ENCODE assay signal across 11 cellular contexts in the genomic region with DNA sequence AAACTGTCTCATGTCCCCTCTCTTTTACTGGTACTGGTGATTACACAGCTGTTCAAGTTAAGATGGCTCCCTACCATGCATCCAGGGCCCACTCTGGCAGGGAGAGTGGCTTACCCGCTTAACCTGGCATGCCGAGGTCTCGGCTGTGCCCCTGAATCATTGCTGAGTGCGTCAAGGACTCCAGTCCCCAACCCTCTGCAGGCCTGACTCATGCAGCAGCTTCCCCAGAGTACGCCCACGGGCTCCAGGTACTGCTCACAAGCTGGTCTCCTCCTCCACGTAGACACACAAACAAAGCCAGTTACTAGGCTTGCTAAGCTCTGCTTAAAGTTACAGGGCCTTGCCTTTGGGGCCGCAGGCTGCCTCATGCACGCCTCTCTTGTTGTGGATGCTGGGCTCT.
DNase-seq lines count a peak whose midpoint lies in the region; ATAC-seq and TF ChIP-seq lines count a peak whose summit lies in the region.
"Had no signal": no experiment of that assay in that cellular context is flagged by ENCODE, and none has a peak within 500 bp of the region (broad histone marks: within the 10 kb centered on the region; RNA-seq: fewer than 3 reads in every experiment).

No MANE protein-coding gene starts in this region.

- H3K27ac ChIP-seq in foreskin keratinocyte: peak overlapping the region; percentile 62
- no peak overlapping the region for H3K27ac ChIP-seq in MM.1S (ENCODE audit: low read length)
- H3K27ac ChIP-seq: heart left ventricle, PC-9, upper lobe of left lung had no signal

- H3K9ac ChIP-seq in MM.1S (ENCODE audit: low read length): no peak overlapping the region

- H4K20me1 ChIP-seq in MM.1S (ENCODE audit: insufficient read depth, low read length): no peaks in the 10 kb centered on the region

- ATAC-seq in foreskin keratinocyte (peak; percentile 98), GM21423 (IDR thresholded peaks at IDR 0.05; ENCODE audit: unreplicated experiment) (no peak)
- ATAC-seq: heart left ventricle had no signal

- H3F3A ChIP-seq in MM.1S (ENCODE audit: insufficient read depth, low read length): no peaks in the 10 kb centered on the region

- H3K9me2 ChIP-seq in MM.1S (replicated peaks; ENCODE audit: insufficient read depth, low read length): no peaks in the 10 kb centered on the region

- H3K9me3 ChIP-seq in MM.1S (replicated peaks; ENCODE audit: insufficient read depth, low read length): no peaks in the 10 kb centered on the region

- no peaks in the 10 kb centered on the region for H3K79me2 ChIP-seq in MM.1S (ENCODE audit: low read length)

- DNase-seq in HPDE6-E6E7 (ENCODE audit: extremely low spot score) (peak; percentile 56), activated T-cell treated with anti-CD3 and anti-CD28 coated beads for 1 hour (ENCODE audit: low read depth) (peak; percentile 42), foreskin keratinocyte (peak; percentile 87 to 90), NCI-H82 treated with DMSO at 0.1 percent for 48 hours (lab: John Stamatoyannopoulos, UW; ENCODE audit: unreplicated experiment) (no peak), MM.1S (no peak), RPMI8226 (no peak)
- DNase-seq in stimulated activated CD8-positive, alpha-beta memory T cell treated with anti-CD3 and anti-CD28 coated beads, Interleukin-12 subunit alpha, Interleukin-12 subunit beta, amount 100 ng/mL, for 24 hours (ENCODE audit: extremely low read depth): peak; percentile 73

- H3K4me1 ChIP-seq in foreskin keratinocyte (peaks cover 5% of the 10 kb centered on the region), MM.1S (ENCODE audit: low read length) (no peaks in the 10 kb centered on the region)
- H3K4me1 ChIP-seq: heart left ventricle, upper lobe of left lung had no signal

- no peaks in the 10 kb centered on the region for H3K36me3 ChIP-seq in MM.1S (replicated peaks; ENCODE audit: insufficient read depth, low read length)
- H3K36me3 ChIP-seq: heart left ventricle, upper lobe of left lung had no signal

- H3K4me2 ChIP-seq in MM.1S (ENCODE audit: low read depth, low read length): no peak overlapping the region
- H3K4me2 ChIP-seq: PC-9 had no signal

- no peak overlapping the region for H3K4me3 ChIP-seq in MM.1S (ENCODE audit: low read length)
- H3K4me3 ChIP-seq: heart left ventricle, PC-9, upper lobe of left lung had no signal

- no peaks in the 10 kb centered on the region for H3K27me3 ChIP-seq in foreskin keratinocyte
- no peaks in the 10 kb centered on the region for H3K27me3 ChIP-seq in MM.1S (replicated peaks; ENCODE audit: insufficient read depth, low read length)
- H3K27me3 ChIP-seq: heart left ventricle, upper lobe of left lung had no signal

- no peak for TF ChIP-seq CTCF in foreskin keratinocyte (conservative IDR thresholded peaks at IDR 0.05)
- no peak for TF ChIP-seq CTCF in MM.1S (IDR thresholded peaks at IDR 0.05; ENCODE audit: low read length)

- no peak overlapping the region for H2AFZ ChIP-seq in MM.1S (ENCODE audit: low read length)
- H2AFZ ChIP-seq: PC-9 had no signal

Comparison
In these comparisons a context has a peak if more than half of its experiments do, and no peak if none do; other contexts are left out.
1. DNase-seq: peak in HPDE6-E6E7 (single experiment), activated T-cell treated with anti-CD3 and anti-CD28 coated beads for 1 hour (single experiment), foreskin keratinocyte (2 of 2) and stimulated activated CD8-positive, alpha-beta memory T cell treated with anti-CD3 and anti-CD28 coated beads, Interleukin-12 subunit alpha, Interleukin-12 subunit beta, amount 100 ng/mL, for 24 hours (single experiment); none in NCI-H82 treated with DMSO at 0.1 percent for 48 hours (single experiment), MM.1S (single experiment) and RPMI8226 (single experiment).